ENCODE assay signal across 1 cellular context in the genomic region with DNA sequence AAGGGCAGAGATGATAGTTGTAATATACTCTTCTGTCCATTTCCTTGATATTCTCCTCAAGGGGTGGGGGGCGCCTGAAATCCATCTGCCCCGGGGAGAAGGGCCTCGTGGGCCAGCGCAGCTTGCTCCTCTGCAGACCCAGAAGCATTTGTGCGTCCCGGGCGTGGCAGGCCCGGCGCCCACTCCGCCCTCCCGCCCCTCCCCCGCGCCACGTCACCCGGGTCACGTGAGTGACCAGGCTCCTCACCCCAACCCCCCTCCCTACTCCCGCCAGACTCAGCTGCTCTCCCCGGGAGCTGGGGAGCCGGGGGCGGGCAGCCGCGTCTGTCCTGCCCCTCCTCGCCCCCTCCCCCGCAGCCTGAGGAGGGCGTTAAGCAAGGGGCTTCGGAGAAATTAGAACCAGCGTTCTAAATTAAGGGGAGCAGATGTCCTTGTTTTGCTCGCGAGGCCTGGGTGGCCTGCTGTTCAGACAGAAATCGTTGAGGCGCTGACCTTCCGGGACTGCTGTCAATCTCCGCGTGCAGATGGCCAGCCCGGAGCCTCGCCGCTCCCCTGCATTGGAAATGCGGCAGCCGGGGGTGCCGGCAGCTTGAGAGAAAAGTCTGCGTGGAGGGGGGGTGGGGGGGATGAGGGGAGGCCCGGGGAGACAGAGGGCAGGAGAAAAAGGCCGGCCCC.
TF ChIP-seq lines count a peak whose summit lies in the region.

No MANE protein-coding gene starts in this region.

TF ChIP-seq in K562, 482 proteins besides CTCF, POLR2A, EP300 and RAD21 (continued from another document and continues in another):
- TF ChIP-seq ZNF407 (IDR thresholded peaks at IDR 0.05; ENCODE audit: low read depth), result no peak
- no peak for TF ChIP-seq ZC3H11A (IDR thresholded peaks at IDR 0.05; ENCODE audit: low read depth, low read length)
- no peak for TF ChIP-seq ZNF668 (CRISPR knock-in tag; IDR thresholded peaks at IDR 0.05)
- TF ChIP-seq, protein P1, sequence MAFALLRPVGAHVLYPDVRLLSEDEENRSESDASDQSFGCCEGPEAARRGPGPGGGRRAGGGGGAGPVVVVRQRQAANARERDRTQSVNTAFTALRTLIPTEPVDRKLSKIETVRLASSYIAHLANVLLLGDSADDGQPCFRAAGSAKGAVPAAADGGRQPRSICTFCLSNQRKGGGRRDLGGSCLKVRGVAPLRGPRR (CRISPR knock-in tag; IDR thresholded peaks at IDR 0.05), result no peak
- TF ChIP-seq GMEB1 (CRISPR knock-in tag; IDR thresholded peaks at IDR 0.05), result no peak; the same call in 1 of the 2 replicates
- TF ChIP-seq, protein P2, sequence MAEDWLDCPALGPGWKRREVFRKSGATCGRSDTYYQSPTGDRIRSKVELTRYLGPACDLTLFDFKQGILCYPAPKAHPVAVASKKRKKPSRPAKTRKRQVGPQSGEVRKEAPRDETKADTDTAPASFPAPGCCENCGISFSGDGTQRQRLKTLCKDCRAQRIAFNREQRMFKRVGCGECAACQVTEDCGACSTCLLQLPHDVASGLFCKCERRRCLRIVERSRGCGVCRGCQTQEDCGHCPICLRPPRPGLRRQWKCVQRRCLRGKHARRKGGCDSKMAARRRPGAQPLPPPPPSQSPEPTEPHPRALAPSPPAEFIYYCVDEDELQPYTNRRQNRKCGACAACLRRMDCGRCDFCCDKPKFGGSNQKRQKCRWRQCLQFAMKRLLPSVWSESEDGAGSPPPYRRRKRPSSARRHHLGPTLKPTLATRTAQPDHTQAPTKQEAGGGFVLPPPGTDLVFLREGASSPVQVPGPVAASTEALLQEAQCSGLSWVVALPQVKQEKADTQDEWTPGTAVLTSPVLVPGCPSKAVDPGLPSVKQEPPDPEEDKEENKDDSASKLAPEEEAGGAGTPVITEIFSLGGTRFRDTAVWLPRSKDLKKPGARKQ (CRISPR knock-in tag; IDR thresholded peaks at IDR 0.05), result no peak
- TF ChIP-seq ZNF696 (CRISPR knock-in tag; conservative IDR thresholded peaks at IDR 0.05), result no peak
- TF ChIP-seq, protein P3, sequence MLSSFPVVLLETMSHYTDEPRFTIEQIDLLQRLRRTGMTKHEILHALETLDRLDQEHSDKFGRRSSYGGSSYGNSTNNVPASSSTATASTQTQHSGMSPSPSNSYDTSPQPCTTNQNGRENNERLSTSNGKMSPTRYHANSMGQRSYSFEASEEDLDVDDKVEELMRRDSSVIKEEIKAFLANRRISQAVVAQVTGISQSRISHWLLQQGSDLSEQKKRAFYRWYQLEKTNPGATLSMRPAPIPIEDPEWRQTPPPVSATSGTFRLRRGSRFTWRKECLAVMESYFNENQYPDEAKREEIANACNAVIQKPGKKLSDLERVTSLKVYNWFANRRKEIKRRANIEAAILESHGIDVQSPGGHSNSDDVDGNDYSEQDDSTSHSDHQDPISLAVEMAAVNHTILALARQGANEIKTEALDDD (IDR thresholded peaks at IDR 0.05), result no peak
- no peak for TF ChIP-seq ZNF586 (CRISPR knock-in tag; conservative IDR thresholded peaks at IDR 0.05)
- TF ChIP-seq POLR2AphosphoS2 (IDR thresholded peaks at IDR 0.05; ENCODE audit: low read length), result no peak
- TF ChIP-seq ZNF140 (CRISPR knock-in tag; IDR thresholded peaks at IDR 0.05), result no peak
- no peak for TF ChIP-seq KLF13 (tag; IDR thresholded peaks at IDR 0.05; ENCODE audit: borderline replicate concordance, low read depth)
- TF ChIP-seq ARHGAP35 (IDR thresholded peaks at IDR 0.05; ENCODE audit: partially characterized antibody), result no peak
- no peak for TF ChIP-seq TEAD1 (CRISPR knock-in tag; IDR thresholded peaks at IDR 0.05)
- TF ChIP-seq TFAP4 (CRISPR knock-in tag; IDR thresholded peaks at IDR 0.05; ENCODE audit: borderline replicate concordance), result peak; percentile 75; the same call in 1 of the 2 replicates
- no peak for TF ChIP-seq ZNF212 (CRISPR knock-in tag; IDR thresholded peaks at IDR 0.05)
- TF ChIP-seq U2AF2 (optimal IDR thresholded peaks at IDR 0.05; ENCODE audit: low read depth, low read length), result no peak
- no peak for TF ChIP-seq SNIP1 (IDR thresholded peaks at IDR 0.05; ENCODE audit: low read depth)
- no peak for TF ChIP-seq ZEB2 (IDR thresholded peaks at IDR 0.05)
- no peak for TF ChIP-seq ZNF830 (CRISPR knock-in tag; IDR thresholded peaks at IDR 0.05)
- no peak for TF ChIP-seq HDAC2 (IDR thresholded peaks at IDR 0.05)
- no peak for TF ChIP-seq NR2F6 (CRISPR knock-in tag; IDR thresholded peaks at IDR 0.05)
- no peak for TF ChIP-seq C11orf30 (IDR thresholded peaks at IDR 0.05; ENCODE audit: low read depth)
- peak; percentile 37; the same call in 1 of the 2 replicates for TF ChIP-seq EP400 (IDR thresholded peaks at IDR 0.05)
- TF ChIP-seq FOXK2 (conservative IDR thresholded peaks at IDR 0.05 in 1 of 2, IDR thresholded peaks at IDR 0.05 in 1 of 2; ENCODE audit: low read depth in 2 of 2), result 0 out of 4 replicates have a peak, but pooled peaks of 1 of the 2 experiments have one; percentile 25
- TF ChIP-seq ATF1 (CRISPR knock-in tag; IDR thresholded peaks at IDR 0.05), result no peak
- peak; percentile 68 for TF ChIP-seq ATF1 (tag; IDR thresholded peaks at IDR 0.05)
- no peak for TF ChIP-seq SOX6 (IDR thresholded peaks at IDR 0.05)
- TF ChIP-seq DPF2 (IDR thresholded peaks at IDR 0.05), result no peak
- TF ChIP-seq, protein P4, sequence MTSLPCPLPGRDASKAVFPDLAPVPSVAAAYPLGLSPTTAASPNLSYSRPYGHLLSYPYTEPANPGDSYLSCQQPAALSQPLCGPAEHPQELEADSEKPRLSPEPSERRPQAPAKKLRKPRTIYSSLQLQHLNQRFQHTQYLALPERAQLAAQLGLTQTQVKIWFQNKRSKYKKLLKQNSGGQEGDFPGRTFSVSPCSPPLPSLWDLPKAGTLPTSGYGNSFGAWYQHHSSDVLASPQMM (CRISPR knock-in tag; IDR thresholded peaks at IDR 0.05), result no peak
- TF ChIP-seq SP2 (IDR thresholded peaks at IDR 0.05; ENCODE audit: extremely low read depth, low read depth, low read length, poor library complexity, severe bottlenecking), result no peak
- TF ChIP-seq JUND (IDR thresholded peaks at IDR 0.05; ENCODE audit: borderline replicate concordance, low read depth, low read length), result peak; percentile 55; the same call in 1 of the 2 replicates
- TF ChIP-seq JUND (tag; IDR thresholded peaks at IDR 0.05; ENCODE audit: borderline replicate concordance, low read depth, low read length), result no peak; the same call in 2 of the 3 replicates
- no peak for TF ChIP-seq NFE2L1 (tag; IDR thresholded peaks at IDR 0.05; ENCODE audit: borderline replicate concordance, low read depth)
- TF ChIP-seq GTF3C2 (IDR thresholded peaks at IDR 0.05; ENCODE audit: borderline replicate concordance, extremely low read depth, insufficient read length), result no peak
- no peak for TF ChIP-seq LEF1 (IDR thresholded peaks at IDR 0.05)
- TF ChIP-seq MXI1 (IDR thresholded peaks at IDR 0.05; ENCODE audit: low read depth, low read length), result no peak
- TF ChIP-seq SRSF3 (IDR thresholded peaks at IDR 0.05; ENCODE audit: insufficient read depth, low read length), result no peak
- no peak for TF ChIP-seq RBM25 (IDR thresholded peaks at IDR 0.05; ENCODE audit: low read depth, low read length, severe bottlenecking)
- TF ChIP-seq POLR2AphosphoS5 (IDR thresholded peaks at IDR 0.05; ENCODE audit: control insufficient read depth, insufficient read depth, low read depth, low read length), result no peak
- TF ChIP-seq KLF1 (tag; IDR thresholded peaks at IDR 0.05), result no peak
- TF ChIP-seq GATAD2B (IDR thresholded peaks at IDR 0.05; ENCODE audit: borderline replicate concordance), result no peak
- TF ChIP-seq NR4A1 (CRISPR knock-in tag; IDR thresholded peaks at IDR 0.05), result no peak
- TF ChIP-seq NR4A1 (tag; IDR thresholded peaks at IDR 0.05), result no peak
- TF ChIP-seq ZNF146 (CRISPR knock-in tag; IDR thresholded peaks at IDR 0.05; ENCODE audit: unreplicated experiment), result no peak
- TF ChIP-seq KDM2B (CRISPR knock-in tag; IDR thresholded peaks at IDR 0.05), result no peak
- TF ChIP-seq CSDE1 (IDR thresholded peaks at IDR 0.05), result no peak
- TF ChIP-seq, protein P5, sequence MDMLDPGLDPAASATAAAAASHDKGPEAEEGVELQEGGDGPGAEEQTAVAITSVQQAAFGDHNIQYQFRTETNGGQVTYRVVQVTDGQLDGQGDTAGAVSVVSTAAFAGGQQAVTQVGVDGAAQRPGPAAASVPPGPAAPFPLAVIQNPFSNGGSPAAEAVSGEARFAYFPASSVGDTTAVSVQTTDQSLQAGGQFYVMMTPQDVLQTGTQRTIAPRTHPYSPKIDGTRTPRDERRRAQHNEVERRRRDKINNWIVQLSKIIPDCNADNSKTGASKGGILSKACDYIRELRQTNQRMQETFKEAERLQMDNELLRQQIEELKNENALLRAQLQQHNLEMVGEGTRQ (CRISPR knock-in tag; IDR thresholded peaks at IDR 0.05), result peak; percentile 85
